Comparison of ENCODE assay signal across 1 cellular context in genomic region chr7:87874066-87874465, GRCh38.
TF ChIP-seq lines count a peak whose summit lies in the region.

No MANE protein-coding gene starts in this region.

TF ChIP-seq in GM12878, 131 proteins besides CTCF, POLR2A, EP300 and RAD21:
- TF ChIP-seq ASH2L (IDR thresholded peaks at IDR 0.05; ENCODE audit: borderline replicate concordance, low read depth) (no peak), TCF7 (IDR thresholded peaks at IDR 0.05; ENCODE audit: borderline replicate concordance) (no peak), SMARCA5 (IDR thresholded peaks at IDR 0.05) (no peak), PAX5 (IDR thresholded peaks at IDR 0.05; ENCODE audit: borderline replicate concordance, low read depth, low read length) (no peak), FOS (IDR thresholded peaks at IDR 0.05; ENCODE audit: borderline replicate concordance, extremely low read depth, insufficient read length) (no peak), RCOR1 (conservative IDR thresholded peaks at IDR 0.05; ENCODE audit: low read depth, low read length) (no peak), HSF1 (IDR thresholded peaks at IDR 0.05; ENCODE audit: low read depth, low read length) (no peak), MYB (IDR thresholded peaks at IDR 0.05; ENCODE audit: borderline replicate concordance, low read depth, low read length) (no peak), BCL11A (IDR thresholded peaks at IDR 0.05; ENCODE audit: low read depth, low read length) (no peak), SRF (IDR thresholded peaks at IDR 0.05; ENCODE audit: low read depth in 2 of 2, low read length in 2 of 2) (no peak), GABPA (IDR thresholded peaks at IDR 0.05; ENCODE audit: low read depth) (no peak), HDGF (IDR thresholded peaks at IDR 0.05) (no peak), FOXM1 (IDR thresholded peaks at IDR 0.05; ENCODE audit: low read depth, low read length) (no peak), NFIC (IDR thresholded peaks at IDR 0.05; ENCODE audit: low read depth, low read length) (no peak), HDAC2 (IDR thresholded peaks at IDR 0.05) (no peak), TAF1 (IDR thresholded peaks at IDR 0.05; ENCODE audit: borderline replicate concordance, low read depth, low read length) (no peak), NKRF (conservative IDR thresholded peaks at IDR 0.05) (no peak), RELB (IDR thresholded peaks at IDR 0.05; ENCODE audit: low read depth) (peak; percentile 37; the same call in 1 of the 2 replicates), SPI1 (IDR thresholded peaks at IDR 0.05; ENCODE audit: borderline replicate concordance, insufficient read depth, low read depth, low read length) (peak; percentile 45; the same call in 1 of the 2 replicates), PAX8 (IDR thresholded peaks at IDR 0.05) (no peak), NBN (IDR thresholded peaks at IDR 0.05) (0 out of 2 replicates have a peak, but pooled peaks have one; percentile 51), SREBF2 (IDR thresholded peaks at IDR 0.05; ENCODE audit: low read length) (no peak), LARP7 (IDR thresholded peaks at IDR 0.05) (no peak), NRF1 (conservative IDR thresholded peaks at IDR 0.05; ENCODE audit: low read depth, low read length) (no peak), ZNF384 (IDR thresholded peaks at IDR 0.05; ENCODE audit: borderline replicate concordance, low read depth, low read length) (no peak), HCFC1 (IDR thresholded peaks at IDR 0.05; ENCODE audit: low read length) (no peak), RUNX3 (IDR thresholded peaks at IDR 0.05; ENCODE audit: low read length) (peak; percentile 78)
- TF ChIP-seq, protein P1, sequence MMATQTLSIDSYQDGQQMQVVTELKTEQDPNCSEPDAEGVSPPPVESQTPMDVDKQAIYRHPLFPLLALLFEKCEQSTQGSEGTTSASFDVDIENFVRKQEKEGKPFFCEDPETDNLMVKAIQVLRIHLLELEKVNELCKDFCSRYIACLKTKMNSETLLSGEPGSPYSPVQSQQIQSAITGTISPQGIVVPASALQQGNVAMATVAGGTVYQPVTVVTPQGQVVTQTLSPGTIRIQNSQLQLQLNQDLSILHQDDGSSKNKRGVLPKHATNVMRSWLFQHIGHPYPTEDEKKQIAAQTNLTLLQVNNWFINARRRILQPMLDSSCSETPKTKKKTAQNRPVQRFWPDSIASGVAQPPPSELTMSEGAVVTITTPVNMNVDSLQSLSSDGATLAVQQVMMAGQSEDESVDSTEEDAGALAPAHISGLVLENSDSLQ (IDR thresholded peaks at IDR 0.05): no peak
